In genomic region chr10:5600908-5601307, GRCh38 we compare ENCODE assay signal across 21 cellular contexts.
DNase-seq lines count a peak whose midpoint lies in the region; ATAC-seq, FAIRE-seq and TF ChIP-seq lines count a peak whose summit lies in the region.
"Had no signal": no experiment of that assay in that cellular context is flagged by ENCODE, and none has a peak within 500 bp of the region (broad histone marks: within the 10 kb centered on the region; RNA-seq: fewer than 3 reads in every experiment).

No MANE protein-coding gene starts in this region.

- H3K4me3 ChIP-seq in ascending aorta, result peak overlapping the region in 1 of 2 donors; percentile 35
- no peak overlapping the region for H3K4me3 ChIP-seq in keratinocyte (ENCODE audit: control insufficient read depth in 2 of 3, extremely low read depth in 1 of 3, insufficient read depth in 2 of 3, low read depth in 1 of 3, low read length in 3 of 3)
- H3K4me3 ChIP-seq in smooth muscle cell, result no peak overlapping the region
- H3K4me3 ChIP-seq: A549, HAP-1, PC-9 had no signal

- H4K20me1 ChIP-seq in keratinocyte (ENCODE audit: control insufficient read depth, extremely low read depth, insufficient read depth, low read length), result no peaks in the 10 kb centered on the region
- H4K20me1 ChIP-seq in smooth muscle cell (ENCODE audit: low read depth), result no peaks in the 10 kb centered on the region

- H3K36me3 ChIP-seq in ascending aorta, result no peaks in the 10 kb centered on the region
- no peaks in the 10 kb centered on the region for H3K36me3 ChIP-seq in keratinocyte (ENCODE audit: control insufficient read depth in 2 of 2, extremely low read depth in 1 of 2, insufficient read depth in 2 of 2, low read length in 2 of 2)
- no peaks in the 10 kb centered on the region for H3K36me3 ChIP-seq in smooth muscle cell (ENCODE audit: low read depth)
- H3K36me3 ChIP-seq: HAP-1 had no signal

- dilution Hi-C loops in keratinocyte (cut with MboI; ENCODE audit: extremely low pct_ligation_motif_present, low sequenced_read_pairs), result no loop called here

- H3K9me3 ChIP-seq in ascending aorta, result no peaks in the 10 kb centered on the region
- no peaks in the 10 kb centered on the region for H3K9me3 ChIP-seq in keratinocyte (ENCODE audit: control insufficient read depth, low read depth, low read length)
- H3K9me3 ChIP-seq in smooth muscle cell (replicated peaks; ENCODE audit: low read depth), result no peaks in the 10 kb centered on the region
- H3K9me3 ChIP-seq: A549, HAP-1 had no signal

- H3K27me3 ChIP-seq in ascending aorta, result no peaks in the 10 kb centered on the region
- no peaks in the 10 kb centered on the region for H3K27me3 ChIP-seq in keratinocyte (ENCODE audit: control insufficient read depth, extremely low read depth, insufficient read depth, low read length)
- no peaks in the 10 kb centered on the region for H3K27me3 ChIP-seq in smooth muscle cell (ENCODE audit: low read depth)

- WGBS in smooth muscle cell (ENCODE audit: low lambda C conversion rate), result 16% methylated on average over 5 of the region's 5 CpGs

- peaks cover 4% of the 10 kb centered on the region for H3K9me1 ChIP-seq in keratinocyte (ENCODE audit: control insufficient read depth, extremely low read depth, insufficient read depth, low read length)

- TF ChIP-seq CTCF in ascending aorta (IDR thresholded peaks at IDR 0.05) (no peak), keratinocyte (optimal IDR thresholded peaks at IDR 0.05 in 1 of 3, IDR thresholded peaks at IDR 0.05 in 1 of 3, conservative IDR thresholded peaks at IDR 0.05 in 1 of 3; ENCODE audit: extremely low read depth in 1 of 3, insufficient read depth in 2 of 3, low read length in 3 of 3) (no peak), smooth muscle cell (IDR thresholded peaks at IDR 0.05; ENCODE audit: borderline replicate concordance, insufficient read depth, poor library complexity, severe bottlenecking) (no peak)

- H3K79me2 ChIP-seq in keratinocyte (ENCODE audit: control insufficient read depth, insufficient read depth, low read length), result no peaks in the 10 kb centered on the region
- H3K79me2 ChIP-seq in smooth muscle cell (ENCODE audit: low read depth), result no peaks in the 10 kb centered on the region

- ATAC-seq in HG02642 (IDR thresholded peaks at IDR 0.05; ENCODE audit: poor library complexity, unreplicated experiment), result no peak
- ATAC-seq: A549 had no signal

- peak; percentile 55 for DNase-seq in M059J (ENCODE audit: low read depth)
- DNase-seq in ascending aorta (ENCODE audit: low spot score in 2 of 2), result peak in 1 of 2 donors; percentile 77
- no peak for DNase-seq in keratinocyte (ENCODE audit: low read depth, low spot score)
- DNase-seq in smooth muscle cell (lab: John Stamatoyannopoulos, UW; ENCODE audit: unreplicated experiment), result no peak
- DNase-seq in OCI-M2 (lab: John Stamatoyannopoulos, UW; ENCODE audit: unreplicated experiment), result no peak
- no peak for DNase-seq in cerebellar nuclear complex (lab: John Stamatoyannopoulos, UW)
- DNase-seq in occipital lobe (lab: John Stamatoyannopoulos, UW), result no peak
- DNase-seq: Caco-2; CD4-positive, alpha-beta T cell; DMS153; GF-D8; Karpas-422; NCI-H1092 treated with DMSO at 0.1 percent for 48 hours; NCI-H2081; PC-9 had no signal

- H3K9ac ChIP-seq in keratinocyte (ENCODE audit: control insufficient read depth, extremely low read depth, insufficient read depth, low read length) (no peak overlapping the region), smooth muscle cell (ENCODE audit: low read depth) (peak overlapping the region; percentile 9)

- no peak overlapping the region for H3K4me2 ChIP-seq in keratinocyte (ENCODE audit: control insufficient read depth, extremely low read depth, insufficient read depth, low read depth, low read length)
- peak overlapping the region; percentile 61 for H3K4me2 ChIP-seq in smooth muscle cell
- H3K4me2 ChIP-seq: A549, PC-9 had no signal

- H3K4me1 ChIP-seq in ascending aorta (peaks cover 16 to 56% of the 10 kb centered on the region in 2 donors), keratinocyte (ENCODE audit: control insufficient read depth, extremely low read depth, insufficient read depth, low read length) (peaks cover 18% of the 10 kb centered on the region), smooth muscle cell (ENCODE audit: low read depth) (peaks cover 6% of the 10 kb centered on the region)
- H3K4me1 ChIP-seq: HAP-1 had no signal

- H3K27ac ChIP-seq in ascending aorta (peak overlapping the region; percentile 84 to 88), keratinocyte (ENCODE audit: control insufficient read depth, insufficient read depth, low read length) (no peak overlapping the region), smooth muscle cell (ENCODE audit: low read depth) (peak overlapping the region; percentile 80)
- H3K27ac ChIP-seq: HL-60, PC-9 had no signal

- intact Hi-C loops in ascending aorta (cut with DNase I), result loop anchor here (2.0 to 5.0 kb wide), 3 partner anchors 14 to 66 kb away; no protein-coding TSS in a partner anchor

- H3F3A ChIP-seq in smooth muscle cell (ENCODE audit: low read depth), result peaks cover 7% of the 10 kb centered on the region

- H2AFZ ChIP-seq in keratinocyte (ENCODE audit: control insufficient read depth, low read length), result no peak overlapping the region
- H2AFZ ChIP-seq in smooth muscle cell (ENCODE audit: low read depth), result no peak overlapping the region
- H2AFZ ChIP-seq: PC-9 had no signal

- peak; percentile 13 for FAIRE-seq in keratinocyte (lab: Jason Lieb, UNC)
- FAIRE-seq: A549, GM19239, HTR-8/SVneo had no signal
